Comparison of ENCODE assay signal across 8 cellular contexts in the genomic region with DNA sequence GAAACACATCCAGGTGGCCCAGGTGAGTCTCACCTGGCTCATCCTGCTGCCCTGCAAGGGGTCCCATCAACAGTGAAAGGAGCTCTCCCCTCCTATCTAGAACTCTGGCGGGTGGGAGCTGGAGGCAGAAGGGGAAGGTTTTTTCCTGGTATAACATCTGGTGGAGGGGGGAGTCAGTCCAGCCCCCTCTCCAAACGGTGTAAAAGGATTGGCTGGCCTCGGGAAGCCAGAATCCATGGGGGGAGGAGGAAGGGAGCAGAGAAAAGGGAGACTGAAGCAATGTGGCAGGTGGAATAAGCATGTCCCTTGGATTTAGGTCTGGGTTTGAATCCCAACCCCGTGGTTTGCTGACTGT. TPM values are rescaled to one million over a fixed set of nuclear protein-coding genes. Genes with fewer than 3 reads are reported as not detected.
DNase-seq lines count a peak whose midpoint lies in the region; ATAC-seq, FAIRE-seq and TF ChIP-seq lines count a peak whose summit lies in the region.

No MANE protein-coding gene starts in this region.

- H3K4me3 ChIP-seq in kidney (ENCODE audit: low read length in 2 of 2) (peak overlapping the region in 1 of 2 donors; percentile 80), transverse colon (peak overlapping the region in 2 of 4 donors; percentile 72 to 77), brain microvascular endothelial cell (ENCODE audit: low read depth, low read length) (no peak overlapping the region)

- H3K9ac ChIP-seq in kidney (ENCODE audit: low read length in 2 of 2) = peak overlapping the region in 1 of 2 donors; percentile 95

- no peak for TF ChIP-seq EP300 in transverse colon (IDR thresholded peaks at IDR 0.05; ENCODE audit: low read depth)

- H3K36me3 ChIP-seq in kidney (ENCODE audit: control insufficient read depth in 1 of 2, insufficient read depth in 2 of 2, low read length in 2 of 2) (no peaks in the 10 kb centered on the region), transverse colon (no peaks in the 10 kb centered on the region), brain microvascular endothelial cell (replicated peaks) (no peaks in the 10 kb centered on the region)

- no peaks in the 10 kb centered on the region for H3K36me3 Mint-ChIP-seq in activated naive CD4-positive, alpha-beta T cell treated with anti-CD3 and anti-CD28 coated beads, Interleukin-2, amount 50 U/mL, for 24 hours
- H3K36me3 Mint-ChIP-seq in activated naive CD8-positive, alpha-beta T cell treated with anti-CD3 and anti-CD28 coated beads for 36 hours = no peaks in the 10 kb centered on the region

- 13% methylated on average over 4 of the region's 4 CpGs; no CpG with 5 or more reads in 1 of the 2 donors for WGBS in transverse colon (ENCODE audit: low coverage in 1 of 2), 2 donors

- H3K4me1 Mint-ChIP-seq in activated naive CD4-positive, alpha-beta T cell treated with anti-CD3 and anti-CD28 coated beads, Interleukin-2, amount 50 U/mL, for 24 hours = peaks cover 20% of the 10 kb centered on the region
- peaks cover 8% of the 10 kb centered on the region for H3K4me1 Mint-ChIP-seq in activated naive CD8-positive, alpha-beta T cell treated with anti-CD3 and anti-CD28 coated beads for 36 hours

- H3K27me3 ChIP-seq in transverse colon (peaks cover 9% of the 10 kb centered on the region), brain microvascular endothelial cell (replicated peaks) (peaks cover 16% of the 10 kb centered on the region)

- H3K27me3 Mint-ChIP-seq in activated naive CD4-positive, alpha-beta T cell treated with anti-CD3 and anti-CD28 coated beads, Interleukin-2, amount 50 U/mL, for 24 hours = peaks cover 25% of the 10 kb centered on the region
- peaks cover 61% of the 10 kb centered on the region for H3K27me3 Mint-ChIP-seq in activated naive CD8-positive, alpha-beta T cell treated with anti-CD3 and anti-CD28 coated beads for 36 hours

- no peak for DNase-seq in activated naive CD4-positive, alpha-beta T cell treated with anti-CD3 and anti-CD28 coated beads, Interleukin-2, amount 50 U/mL, for 16 hours
- DNase-seq in activated naive CD8-positive, alpha-beta T cell treated with anti-CD3 and anti-CD28 coated beads for 36 hours = no peak
- DNase-seq in kidney (no peak), transverse colon (no peak), brain microvascular endothelial cell (no peak)

- in situ Hi-C loops in transverse colon (cut with MboI; ENCODE audit: low pct_ligation_motif_present in 1 of 4, low pct_unique_long_range_greater_than_20kb in 1 of 4, low sequenced_read_pairs in 3 of 4) = no loop called here
- in situ Hi-C loops in brain microvascular endothelial cell (cut with HindIII; ENCODE audit: low pct_ligation_motif_present, low sequenced_read_pairs) = no loop called here

- no peak for FAIRE-seq in kidney (lab: Jason Lieb, UNC)

- H3K9me3 Mint-ChIP-seq in activated naive CD4-positive, alpha-beta T cell treated with anti-CD3 and anti-CD28 coated beads, Interleukin-2, amount 50 U/mL, for 24 hours = no peaks in the 10 kb centered on the region
- no peaks in the 10 kb centered on the region for H3K9me3 Mint-ChIP-seq in activated naive CD8-positive, alpha-beta T cell treated with anti-CD3 and anti-CD28 coated beads for 36 hours

- peak overlapping the region; percentile 97 to 98 for H3K27ac ChIP-seq in kidney (ENCODE audit: low read depth in 2 of 2, low read length in 2 of 2)
- peak overlapping the region; percentile 91 to 95 (median 93) for H3K27ac ChIP-seq in transverse colon
- no peak overlapping the region for H3K27ac ChIP-seq in brain microvascular endothelial cell

- H3K9me3 ChIP-seq in kidney (ENCODE audit: control insufficient read depth in 1 of 2, low read length in 2 of 2) (no peaks in the 10 kb centered on the region), transverse colon (no peaks in the 10 kb centered on the region)

- no peak for ATAC-seq in HG03442 (IDR thresholded peaks at IDR 0.05; ENCODE audit: unreplicated experiment)
- ATAC-seq in HG02623 (IDR thresholded peaks at IDR 0.05; ENCODE audit: unreplicated experiment) = no peak

- TF ChIP-seq CTCF in kidney (IDR thresholded peaks at IDR 0.05; ENCODE audit: borderline replicate concordance, extremely low read depth, insufficient read depth) (no peak), transverse colon (IDR thresholded peaks at IDR 0.05) (no peak), brain microvascular endothelial cell (IDR thresholded peaks at IDR 0.05; ENCODE audit: low read depth, low read length, missing control alignments) (no peak)

- peak overlapping the region; percentile 80 for H3K4me3 Mint-ChIP-seq in activated naive CD4-positive, alpha-beta T cell treated with anti-CD3 and anti-CD28 coated beads, Interleukin-2, amount 50 U/mL, for 24 hours
- H3K4me3 Mint-ChIP-seq in activated naive CD8-positive, alpha-beta T cell treated with anti-CD3 and anti-CD28 coated beads for 36 hours = peak overlapping the region; percentile 41

- intact Hi-C loops in kidney (cut with DNase I) (no loop called here), transverse colon (cut with DNase I; ENCODE audit: low total_unique reads) (no loop called here)

- H3K4me1 ChIP-seq in kidney (ENCODE audit: control insufficient read depth in 1 of 2, insufficient read depth in 1 of 2, low read depth in 1 of 2, low read length in 2 of 2) (peaks cover 3 to 11% of the 10 kb centered on the region in 2 donors), transverse colon (peaks cover 7 to 33% (median 25%) of the 10 kb centered on the region in 4 donors)

- H3K27ac Mint-ChIP-seq in activated naive CD4-positive, alpha-beta T cell treated with anti-CD3 and anti-CD28 coated beads, Interleukin-2, amount 50 U/mL, for 24 hours = no peak overlapping the region
- no peak overlapping the region for H3K27ac Mint-ChIP-seq in activated naive CD8-positive, alpha-beta T cell treated with anti-CD3 and anti-CD28 coated beads for 36 hours

- no peak for TF ChIP-seq POLR2A in transverse colon (IDR thresholded peaks at IDR 0.05)

RNA-seq across cellular contexts. Expression of gene CAMK2N1, which starts 1.2 kb away (rescaled TPM):
- total RNA-seq in activated naive CD8-positive, alpha-beta T cell treated with anti-CD3 and anti-CD28 coated beads for 36 hours = under 1 TPM; 0.25 to 0.52 TPM
- 80.6 TPM for total RNA-seq in kidney
- 120 TPM for polyA plus RNA-seq in kidney (ENCODE audit: insufficient read depth, low read depth, low replicate concordance)
- total RNA-seq in transverse colon = 100 to 1,000 TPM in 1 of 4 donors, 10 to 100 TPM in 3; 74.3 to 126 (median 85.9) TPM

RNA-seq across cellular contexts. Expression of gene MUL1, which starts 20.7 kb away (rescaled TPM):
- 10 to 100 TPM; 19.7 to 20.4 TPM for total RNA-seq in activated naive CD8-positive, alpha-beta T cell treated with anti-CD3 and anti-CD28 coated beads for 36 hours
- 33.0 TPM for total RNA-seq in kidney
- 40.0 TPM for polyA plus RNA-seq in kidney (ENCODE audit: insufficient read depth, low read depth, low replicate concordance)
- 10 to 100 TPM; 21.9 to 53.9 (median 43.9) TPM for total RNA-seq in transverse colon

Comparison
In these comparisons a context has a peak if more than half of its experiments do, and no peak if none do; other contexts are left out.
1. RNA of gene CAMK2N1, which starts 1.2 kb away (total RNA-seq): 74.3 to 126 TPM in transverse colon and 80.6 TPM in kidney (single experiment); 0.25 to 0.52 TPM in activated naive CD8-positive, alpha-beta T cell treated with anti-CD3 and anti-CD28 coated beads for 36 hours; every median in the first group is over 10 times any median in the second.